9 cellular contexts compared by ENCODE assay signal in genomic region chr3:159950156-159950898, GRCh38. TPM values are rescaled to one million over a fixed set of nuclear protein-coding genes. Genes with fewer than 3 reads are reported as not detected.
DNase-seq lines count a peak whose midpoint lies in the region; ATAC-seq lines count a peak whose summit lies in the region.
"Had no signal": no experiment of that assay in that cellular context is flagged by ENCODE, and none has a peak within 500 bp of the region (broad histone marks: within the 10 kb centered on the region; RNA-seq: fewer than 3 reads in every experiment).

No MANE protein-coding gene starts in this region.

- no peaks in the 10 kb centered on the region for H3K9me3 Mint-ChIP-seq in naive B cell
- H3K9me3 Mint-ChIP-seq in T-cell = no peaks in the 10 kb centered on the region
- H3K9me3 Mint-ChIP-seq: activated naive CD8-positive, alpha-beta T cell treated with anti-CD3 and anti-CD28 coated beads, Interleukin-2, amount 10 ng/mL, durations not matched to agents 7 days and 5 days had no signal

- peak; percentile 82 for ATAC-seq in GM19043 (IDR thresholded peaks at IDR 0.05; ENCODE audit: low read depth, unreplicated experiment)
- peak; percentile 87 for ATAC-seq in HG02642 (IDR thresholded peaks at IDR 0.05; ENCODE audit: poor library complexity, unreplicated experiment)
- peak; percentile 65 for ATAC-seq in HG03520 (IDR thresholded peaks at IDR 0.05; ENCODE audit: unreplicated experiment)
- ATAC-seq in naive B cell (ENCODE audit: low read depth in 2 of 2) = peak; percentile 27 to 37
- ATAC-seq in T-cell (replicated peaks in 1 of 4) = no peak

- H3K27me3 Mint-ChIP-seq in naive B cell (peaks cover 9 to 30% (median 22%) of the 10 kb centered on the region in 3 donors), T-cell (peaks cover 23 to 32% of the 10 kb centered on the region in 2 donors)

- peaks cover 6 to 13% (median 6%) of the 10 kb centered on the region in 3 donors for H3K4me1 Mint-ChIP-seq in naive B cell
- no peaks in the 10 kb centered on the region for H3K4me1 Mint-ChIP-seq in T-cell
- H3K4me1 Mint-ChIP-seq: activated naive CD8-positive, alpha-beta T cell treated with anti-CD3 and anti-CD28 coated beads, Interleukin-2, amount 10 ng/mL, durations not matched to agents 7 days and 5 days had no signal

- POLR2A ChIA-PET in T-cell (lab: Charles Lee) = no interaction called here

- H3K27ac Mint-ChIP-seq in naive B cell (no peak overlapping the region), T-cell (no peak overlapping the region)
- H3K27ac Mint-ChIP-seq: activated naive CD8-positive, alpha-beta T cell treated with anti-CD3 and anti-CD28 coated beads, Interleukin-2, amount 10 ng/mL, durations not matched to agents 7 days and 5 days had no signal

- H3K36me3 Mint-ChIP-seq in naive B cell (no peaks in the 10 kb centered on the region), T-cell (no peaks in the 10 kb centered on the region)
- H3K36me3 Mint-ChIP-seq: activated naive CD8-positive, alpha-beta T cell treated with anti-CD3 and anti-CD28 coated beads, Interleukin-2, amount 10 ng/mL, durations not matched to agents 7 days and 5 days had no signal

- CTCF ChIA-PET in T-cell (lab: Charles Lee) = no interaction called here

- H3K4me3 Mint-ChIP-seq in naive B cell (no peak overlapping the region), T-cell (no peak overlapping the region)
- H3K4me3 Mint-ChIP-seq: activated naive CD8-positive, alpha-beta T cell treated with anti-CD3 and anti-CD28 coated beads, Interleukin-2, amount 10 ng/mL, durations not matched to agents 7 days and 5 days had no signal

- DNase-seq in naive B cell (no peak), NCI-H1048 (lab: John Stamatoyannopoulos, UW) (no peak), SW480 (ENCODE audit: low spot score) (no peak), T-cell (no peak)
- DNase-seq: activated naive CD8-positive, alpha-beta T cell treated with anti-CD3 and anti-CD28 coated beads, Interleukin-2, amount 10 ng/mL, durations not matched to agents 7 days and 5 days; hippocampal formation had no signal

RNA-seq across cellular contexts. Expression of gene IL12A, which starts 38.3 kb away (rescaled TPM):
- polyA plus RNA-seq in naive B cell (ENCODE audit: low read depth in 6 of 6) = 1 to 10 TPM in 5 of 6 donors, not detected in 1; 2.8 to 5.3 (median 3.9) TPM
- total RNA-seq in T-cell = 1 to 10 TPM in 2 of 5 donors, under 1 TPM in 3; 0.57 to 3.1 (median 0.69) TPM

Comparison
In these comparisons a context has a peak if more than half of its experiments do, and no peak if none do; other contexts are left out.
1. ATAC-seq: peak in GM19043 (single experiment), HG02642 (single experiment), HG03520 (single experiment) and naive B cell (2 of 2); none in T-cell (0 of 4).